Comparison of ENCODE assay signal across 18 cellular contexts in genomic region chr3:69474186-69474585, GRCh38.
"Had no signal": no experiment of that assay in that cellular context is flagged by ENCODE, and none has a peak within 500 bp of the region (broad histone marks: within the 10 kb centered on the region; RNA-seq: fewer than 3 reads in every experiment).

No MANE protein-coding gene starts in this region.

- ATAC-seq: effector memory CD8-positive, alpha-beta T cell; naive thymus-derived CD4-positive, alpha-beta T cell; psoas muscle; stimulated activated naive B cell treated with anti-CD40 and anti-IgM and Interleukin-4, amounts not matched to agents 10 μg/mL and 1 μg/mL and 100 μg/mL, for 72 hours; stimulated activated naive CD8-positive, alpha-beta T cell treated with anti-CD3 and anti-CD28 coated beads, Interleukin-15, amount 100 ng/mL, for 72 hours had no signal

- DNase-seq: cortex of kidney; effector memory CD8-positive, alpha-beta T cell; esophagus squamous epithelium; foreskin fibroblast; immature natural killer cell; naive thymus-derived CD4-positive, alpha-beta T cell; nephron progenitor cell; psoas muscle; retina; sigmoid colon; stimulated activated CD4-positive, alpha-beta T cell treated with anti-CD3 and anti-CD28 coated beads, Interleukin-2, amount 100 ng/mL, for 24 hours; stimulated activated CD4-positive, alpha-beta T cell treated with anti-CD3 and anti-CD28 coated beads, Interleukin-4, amount 100 ng/mL, for 4 hours; stimulated activated naive B cell treated with anti-CD40 and anti-IgM and Interleukin-4, amounts not matched to agents 10 μg/mL and 1 μg/mL and 100 μg/mL, for 72 hours; stimulated activated naive CD8-positive, alpha-beta T cell treated with anti-CD3 and anti-CD28 coated beads, Interleukin-15, amount 100 ng/mL, for 72 hours; testis had no signal

- H3K27ac ChIP-seq: esophagus squamous epithelium, parathyroid adenoma, psoas muscle, sigmoid colon, skin epidermis, testis, tibial nerve had no signal

- H3K27me3 ChIP-seq: esophagus squamous epithelium, sigmoid colon, testis, tibial nerve had no signal

- H3K4me1 ChIP-seq: esophagus squamous epithelium, parathyroid adenoma, psoas muscle, sigmoid colon, testis, tibial nerve had no signal

- H3K4me3 ChIP-seq: esophagus squamous epithelium, psoas muscle, sigmoid colon, skin epidermis, testis, tibial nerve had no signal

- H3K9me3 ChIP-seq: esophagus squamous epithelium, psoas muscle, sigmoid colon, testis, tibial nerve had no signal

- H3K36me3 ChIP-seq: esophagus squamous epithelium, sigmoid colon, tibial nerve had no signal
